ENCODE assay signal across 8 cellular contexts in genomic region chr12:110109037-110109836, GRCh38. TPM values are rescaled to one million over a fixed set of nuclear protein-coding genes. Genes with fewer than 3 reads are reported as not detected.
DNase-seq lines count a peak whose midpoint lies in the region; ATAC-seq and TF ChIP-seq lines count a peak whose summit lies in the region.

No MANE protein-coding gene starts in this region.

- peak; percentile 89 for ATAC-seq in left ventricle myocardium superior
- ATAC-seq in gastrocnemius medialis = peak; percentile 93 to 96
- no peak for ATAC-seq in HG03457 (IDR thresholded peaks at IDR 0.05; ENCODE audit: unreplicated experiment)
- ATAC-seq in stimulated activated naive CD8-positive, alpha-beta T cell treated with anti-CD3 and anti-CD28 coated beads, Interleukin-15, Interleukin-2, amounts not matched to agents 100 U/mL and 50 U/mL, for 24 hours = no peak

- TF ChIP-seq POLR2A in adrenal gland (IDR thresholded peaks at IDR 0.05) (peak; percentile 41 to 54), gastrocnemius medialis (IDR thresholded peaks at IDR 0.05) (peak in 1 of 2 donors; percentile 18)

- no peaks in the 10 kb centered on the region for H3K9me3 ChIP-seq in adrenal gland (replicated peaks in 1 of 3)
- no peaks in the 10 kb centered on the region for H3K9me3 ChIP-seq in gastrocnemius medialis

- TF ChIP-seq CTCF in adrenal gland (IDR thresholded peaks at IDR 0.05) (peak in 4 of 6 experiments; percentile 22 to 57 (median 44)), gastrocnemius medialis (IDR thresholded peaks at IDR 0.05 in 4 of 5, conservative IDR thresholded peaks at IDR 0.05 in 1 of 5) (peak in 3 of 5 experiments; percentile 22 to 74 (median 66))

- DNase-seq in H4 (ENCODE audit: low spot score) = peak; percentile 92
- peak; percentile 84 to 97 (median 95) for DNase-seq in adrenal gland
- peak; percentile 76 for DNase-seq in left ventricle myocardium superior
- DNase-seq in gastrocnemius medialis = peak; percentile 97
- DNase-seq in T-helper 2 cell = no peak
- no peak for DNase-seq in cerebellar nuclear complex (lab: John Stamatoyannopoulos, UW)
- DNase-seq in stimulated activated naive CD8-positive, alpha-beta T cell treated with anti-CD3 and anti-CD28 coated beads, Interleukin-15, Interleukin-2, amounts not matched to agents 100 U/mL and 50 U/mL, for 24 hours = no peak

- H3K36me3 ChIP-seq in adrenal gland (replicated peaks in 1 of 2) = no peaks in the 10 kb centered on the region
- no peaks in the 10 kb centered on the region for H3K36me3 ChIP-seq in gastrocnemius medialis

- H3K4me1 ChIP-seq in adrenal gland (replicated peaks in 1 of 2) (peaks cover 30 to 42% of the 10 kb centered on the region in 2 donors), gastrocnemius medialis (peaks cover 17 to 25% of the 10 kb centered on the region in 2 donors)

- H3K27me3 ChIP-seq in adrenal gland (no peaks in the 10 kb centered on the region), gastrocnemius medialis (no peaks in the 10 kb centered on the region)

- intact Hi-C loops in adrenal gland (cut with DNase I) (loop anchor here in 1 of 2 donors (10.0 kb wide), 1 partner anchor 116 kb away; no protein-coding TSS in a partner anchor), left ventricle myocardium superior (cut with micrococcal nuclease) (no loop called here), gastrocnemius medialis (cut with DNase I; ENCODE audit: low total_unique reads) (loop anchor here (1.0 to 10.0 kb wide), 5 partner anchors 62 to 476 kb away; partner anchors contain the start of gene PPTC7)

- in situ Hi-C loops in gastrocnemius medialis (cut with MboI; ENCODE audit: low sequenced_read_pairs in 4 of 4) = loop anchor here in 1 of 4 donors (10.0 kb wide), 1 partner anchor 116 kb away; no protein-coding TSS in a partner anchor

- WGBS in adrenal gland, 4 donors = 20 to 26% (median 21%) methylated on average over 13 of the region's 13 CpGs

- peak overlapping the region; percentile 86 to 97 (median 90) for H3K27ac ChIP-seq in adrenal gland
- peak overlapping the region; percentile 90 to 98 (median 94) for H3K27ac ChIP-seq in gastrocnemius medialis

- H3K4me3 ChIP-seq in adrenal gland (peak overlapping the region in 1 of 4 donors; percentile 28), gastrocnemius medialis (peak overlapping the region; percentile 28 to 34 (median 33))

RNA-seq across cellular contexts. Expression of gene IFT81, which starts 14.9 kb away (rescaled TPM):
- 11.0 and 16.5 TPM in 2 replicates for total RNA-seq in H4 (2014; rRNA removed; shearing (Covaris generic))
- total RNA-seq in adrenal gland = 10 to 100 TPM in 4 of 8 donors, 1 to 10 TPM in 4; 4.0 to 17.4 (median 10.5) TPM
- 10 to 100 TPM in 1 of 3 donors, 1 to 10 TPM in 2; 5.3 to 12.1 (median 5.9) TPM for polyA plus RNA-seq in adrenal gland
- total RNA-seq in left ventricle myocardium superior = 9.4 TPM
- 1 to 10 TPM; 3.3 to 4.5 (median 3.7) TPM for total RNA-seq in gastrocnemius medialis

Comparison
In these comparisons a context has a peak if more than half of its experiments do, and no peak if none do; other contexts are left out.
1. DNase-seq: peak in H4 (single experiment), adrenal gland (7 of 7), left ventricle myocardium superior (single experiment) and gastrocnemius medialis (2 of 2); none in T-helper 2 cell (0 of 5), cerebellar nuclear complex (0 of 2) and stimulated activated naive CD8-positive, alpha-beta T cell treated with anti-CD3 and anti-CD28 coated beads, Interleukin-15, Interleukin-2, amounts not matched to agents 100 U/mL and 50 U/mL, for 24 hours (single experiment).
2. ATAC-seq: peak in left ventricle myocardium superior (single experiment) and gastrocnemius medialis (2 of 2); none in HG03457 (single experiment) and stimulated activated naive CD8-positive, alpha-beta T cell treated with anti-CD3 and anti-CD28 coated beads, Interleukin-15, Interleukin-2, amounts not matched to agents 100 U/mL and 50 U/mL, for 24 hours (single experiment).